1 cellular context compared by ENCODE assay signal in genomic region chr10:117362313-117362712, GRCh38.
TF ChIP-seq lines count a peak whose summit lies in the region.

No MANE protein-coding gene starts in this region.

TF ChIP-seq in IMR-90, 13 proteins besides CTCF, POLR2A, EP300 and RAD21 (continued from another document):
- TF ChIP-seq RCOR1 (IDR thresholded peaks at IDR 0.05; ENCODE audit: insufficient replicate concordance, low read length), result no peak
- TF ChIP-seq SMC3 (IDR thresholded peaks at IDR 0.05; ENCODE audit: low read depth, low read length), result no peak
